Comparison of ENCODE assay signal across 24 cellular contexts in the genomic region with DNA sequence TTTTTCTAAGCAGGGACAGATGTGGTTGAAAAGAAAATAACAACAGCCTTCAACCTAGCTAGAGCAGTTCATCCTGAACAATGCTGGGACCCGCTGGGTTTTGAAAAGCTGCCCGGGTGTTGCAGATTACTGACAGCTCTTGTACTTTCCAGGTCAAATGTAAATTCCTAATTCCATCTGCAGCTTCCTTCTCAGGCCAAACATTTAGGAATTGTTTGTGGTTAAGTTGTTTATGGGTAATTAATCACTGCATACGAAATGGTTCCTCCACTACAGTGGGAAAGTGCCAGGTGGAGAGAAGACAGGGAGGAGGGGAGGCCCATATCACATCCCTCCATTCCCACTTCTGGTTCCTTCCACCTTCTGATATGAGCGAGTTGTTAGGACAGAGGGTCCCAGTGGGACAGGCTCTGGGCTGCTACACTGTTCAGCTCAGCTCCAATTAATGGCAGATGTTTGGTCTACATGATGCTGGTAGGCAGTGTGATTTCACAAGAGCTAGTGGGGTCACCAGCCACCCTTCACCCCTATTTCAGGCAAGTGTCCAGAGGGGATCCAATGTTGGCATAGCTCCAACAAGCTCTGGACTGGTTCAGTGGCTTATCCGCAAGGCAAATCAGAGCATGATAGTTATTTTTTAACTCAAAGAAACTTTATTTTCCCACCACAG.
"Had no signal": no experiment of that assay in that cellular context is flagged by ENCODE, and none has a peak within 500 bp of the region (broad histone marks: within the 10 kb centered on the region; RNA-seq: fewer than 3 reads in every experiment).

No MANE protein-coding gene starts in this region.

- H3K9me3 ChIP-seq: adrenal gland, gastrocnemius medialis, left lung, lower lobe of right lung, mucosa of descending colon, neutrophil, ovary, sigmoid colon, vagina had no signal

- H3K4me1 ChIP-seq: adrenal gland, gastrocnemius medialis, left lung, lower lobe of right lung, sigmoid colon had no signal

- ATAC-seq: esophagus mucosa; gastrocnemius medialis; left lung; lower lobe of right lung; mucosa of descending colon; natural killer cell treated with Interleukin-12 subunit alpha and Interleukin-12 subunit beta and Interleukin-15 and Interleukin-18, amount 100 ng/mL, for 72 hours; stimulated activated effector memory CD8-positive, alpha-beta T cell treated with anti-CD3 and anti-CD28 coated beads, Interleukin-12 subunit alpha, Interleukin-12 subunit beta, amount 100 ng/mL, for 72 hours had no signal

- H3K4me3 ChIP-seq: adrenal gland, gastrocnemius medialis, left lung, lower lobe of right lung, mucosa of descending colon, ovary, sigmoid colon, vagina had no signal

- H3K27me3 ChIP-seq: adrenal gland, ovary, vagina had no signal

- DNase-seq: activated CD4-positive, alpha-beta T cell treated with anti-CD3 and anti-CD28 coated beads for 4 hours; activated CD4-positive, alpha-beta T cell treated with anti-CD3 and anti-CD28 coated beads, Interleukin-2, amount 50 U/mL, for 4 hours; activated effector memory CD4-positive, alpha-beta T cell treated with Interleukin-2 at 50 U/mL for 16 hours; activated naive CD4-positive, alpha-beta T cell treated with Interleukin-2 at 50 U/mL for 16 hours; adrenal gland; aorta; caudate nucleus; endodermal cell; gastrocnemius medialis; glutamatergic neuron; left lung; lower lobe of right lung; mesendoderm; mucosa of descending colon; ovary; retina; sigmoid colon; small intestine; stimulated activated CD4-positive, alpha-beta T cell treated with anti-CD3 and anti-CD28 coated beads, Interleukin-4, amount 100 ng/mL, for 24 hours had no signal

- H3K36me3 ChIP-seq: adrenal gland, gastrocnemius medialis, left lung, lower lobe of right lung, neutrophil, ovary, sigmoid colon, vagina had no signal

- H3K27ac ChIP-seq: adrenal gland, gastrocnemius medialis, left lung, lower lobe of right lung, neutrophil, ovary, sigmoid colon, vagina had no signal
